1 cellular context compared by ENCODE assay signal in the genomic region with DNA sequence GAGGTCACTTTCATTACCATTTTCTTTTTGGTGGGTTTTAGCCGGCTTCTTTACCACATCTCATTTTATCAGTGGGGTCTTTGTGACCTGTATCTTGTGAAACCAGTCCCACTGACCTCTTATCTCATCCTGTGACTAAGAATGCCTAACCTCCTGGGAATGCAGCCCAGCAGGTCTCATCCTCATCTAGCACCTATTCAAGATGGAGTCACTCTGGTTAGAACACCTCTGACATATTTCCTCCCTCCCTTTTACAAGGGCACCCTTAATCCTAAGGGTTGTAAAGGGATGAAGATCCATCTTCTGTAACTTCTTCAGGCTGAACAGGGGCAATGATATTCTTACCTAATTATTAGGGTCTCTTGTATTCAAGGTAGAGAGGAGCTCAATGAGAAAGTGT.
TF ChIP-seq lines count a peak whose summit lies in the region.

No MANE protein-coding gene starts in this region.

TF ChIP-seq in SK-N-SH treated with all-trans-retinoic acid at 6 μM for 48 hours, 23 proteins besides CTCF, POLR2A, EP300 and RAD21:
- TF ChIP-seq ZFP3 (CRISPR knock-in tag; IDR thresholded peaks at IDR 0.05) (no peak), SNAI2 (CRISPR knock-in tag; IDR thresholded peaks at IDR 0.05) (no peak), GLIS3 (CRISPR knock-in tag; IDR thresholded peaks at IDR 0.05) (no peak), ZNF8 (CRISPR knock-in tag; IDR thresholded peaks at IDR 0.05) (no peak), ARNTL (CRISPR knock-in tag; IDR thresholded peaks at IDR 0.05; ENCODE audit: borderline replicate concordance, low read depth) (no peak), TOX (CRISPR knock-in tag; IDR thresholded peaks at IDR 0.05; ENCODE audit: borderline replicate concordance) (no peak), RARB (CRISPR knock-in tag; IDR thresholded peaks at IDR 0.05) (no peak), TCF4 (CRISPR knock-in tag; IDR thresholded peaks at IDR 0.05; ENCODE audit: borderline replicate concordance) (no peak), ZFP30 (CRISPR knock-in tag; IDR thresholded peaks at IDR 0.05) (no peak)
- TF ChIP-seq, protein P1, sequence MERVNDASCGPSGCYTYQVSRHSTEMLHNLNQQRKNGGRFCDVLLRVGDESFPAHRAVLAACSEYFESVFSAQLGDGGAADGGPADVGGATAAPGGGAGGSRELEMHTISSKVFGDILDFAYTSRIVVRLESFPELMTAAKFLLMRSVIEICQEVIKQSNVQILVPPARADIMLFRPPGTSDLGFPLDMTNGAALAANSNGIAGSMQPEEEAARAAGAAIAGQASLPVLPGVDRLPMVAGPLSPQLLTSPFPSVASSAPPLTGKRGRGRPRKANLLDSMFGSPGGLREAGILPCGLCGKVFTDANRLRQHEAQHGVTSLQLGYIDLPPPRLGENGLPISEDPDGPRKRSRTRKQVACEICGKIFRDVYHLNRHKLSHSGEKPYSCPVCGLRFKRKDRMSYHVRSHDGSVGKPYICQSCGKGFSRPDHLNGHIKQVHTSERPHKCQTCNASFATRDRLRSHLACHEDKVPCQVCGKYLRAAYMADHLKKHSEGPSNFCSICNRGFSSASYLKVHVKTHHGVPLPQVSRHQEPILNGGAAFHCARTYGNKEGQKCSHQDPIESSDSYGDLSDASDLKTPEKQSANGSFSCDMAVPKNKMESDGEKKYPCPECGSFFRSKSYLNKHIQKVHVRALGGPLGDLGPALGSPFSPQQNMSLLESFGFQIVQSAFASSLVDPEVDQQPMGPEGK (CRISPR knock-in tag; IDR thresholded peaks at IDR 0.05; ENCODE audit: borderline replicate concordance) = no peak
